In the genomic region with DNA sequence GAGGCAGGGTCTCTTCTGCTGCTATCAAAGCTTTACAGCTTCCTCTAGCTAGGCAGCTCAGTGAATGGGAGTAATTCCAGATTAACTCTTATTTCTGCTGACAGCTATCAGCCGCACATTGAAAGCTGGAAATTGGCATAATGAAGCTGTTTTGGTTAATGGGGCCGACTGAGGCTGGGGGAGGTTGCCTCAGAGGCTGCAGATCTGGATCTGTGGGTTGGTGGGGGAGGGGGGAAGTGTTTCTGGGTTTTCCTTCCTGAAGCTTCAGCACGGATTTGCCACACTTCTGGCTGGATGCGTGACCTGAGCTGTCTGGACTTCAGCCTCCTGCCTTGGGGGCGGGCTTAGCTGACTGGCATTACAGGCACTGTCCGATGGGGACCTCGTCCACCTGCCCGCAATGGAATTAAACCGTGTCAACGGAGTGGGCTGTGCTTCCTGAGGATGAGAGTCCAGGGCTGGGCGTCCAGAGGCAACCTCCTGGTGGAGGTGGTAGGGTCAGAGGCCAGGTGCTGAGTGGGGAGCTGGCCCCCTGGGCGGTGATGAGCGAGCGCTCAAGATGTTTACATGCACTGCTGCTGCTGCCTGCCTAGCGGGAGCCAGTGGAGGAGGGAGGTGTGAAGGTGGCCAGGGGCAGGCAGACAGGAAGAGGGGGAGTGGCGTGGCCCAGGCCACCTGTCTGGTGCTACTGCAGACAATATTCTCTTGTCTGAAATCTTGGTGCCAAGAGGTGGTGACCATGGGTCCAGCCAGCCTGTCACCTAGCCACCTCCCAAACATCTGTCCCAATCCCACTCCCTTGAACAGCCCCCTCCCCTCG, we compare ENCODE assay signal across 1 cellular context.
TF ChIP-seq lines count a peak whose summit lies in the region.

No MANE protein-coding gene starts in this region.

TF ChIP-seq in HepG2, 621 proteins besides CTCF, POLR2A, EP300 and RAD21 (continued from another document and continues in another):
- TF ChIP-seq NFIB (CRISPR knock-in tag; IDR thresholded peaks at IDR 0.05; ENCODE audit: borderline replicate concordance) = no peak
- no peak for TF ChIP-seq SIX4 (CRISPR knock-in tag; IDR thresholded peaks at IDR 0.05)
- peak; percentile 70; the same call in 1 of the 2 replicates for TF ChIP-seq FOXK1 (CRISPR knock-in tag; IDR thresholded peaks at IDR 0.05; ENCODE audit: borderline replicate concordance, low read depth)
- peak; percentile 93 for TF ChIP-seq RNF2 (conservative IDR thresholded peaks at IDR 0.05; ENCODE audit: low read depth)
- 0 out of 2 replicates have a peak, but pooled peaks have one; percentile 24 for TF ChIP-seq KDM6A (CRISPR knock-in tag; IDR thresholded peaks at IDR 0.05; ENCODE audit: low read depth)
- TF ChIP-seq, protein P1, sequence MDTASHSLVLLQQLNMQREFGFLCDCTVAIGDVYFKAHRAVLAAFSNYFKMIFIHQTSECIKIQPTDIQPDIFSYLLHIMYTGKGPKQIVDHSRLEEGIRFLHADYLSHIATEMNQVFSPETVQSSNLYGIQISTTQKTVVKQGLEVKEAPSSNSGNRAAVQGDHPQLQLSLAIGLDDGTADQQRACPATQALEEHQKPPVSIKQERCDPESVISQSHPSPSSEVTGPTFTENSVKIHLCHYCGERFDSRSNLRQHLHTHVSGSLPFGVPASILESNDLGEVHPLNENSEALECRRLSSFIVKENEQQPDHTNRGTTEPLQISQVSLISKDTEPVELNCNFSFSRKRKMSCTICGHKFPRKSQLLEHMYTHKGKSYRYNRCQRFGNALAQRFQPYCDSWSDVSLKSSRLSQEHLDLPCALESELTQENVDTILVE (CRISPR knock-in tag; IDR thresholded peaks at IDR 0.05) = 0 out of 2 replicates have a peak, but pooled peaks have one; percentile 14
- no peak; the same call in 1 of the 2 replicates for TF ChIP-seq ZNF441 (CRISPR knock-in tag; IDR thresholded peaks at IDR 0.05; ENCODE audit: borderline replicate concordance)
- TF ChIP-seq ZNF430 (CRISPR knock-in tag; IDR thresholded peaks at IDR 0.05) = peak; percentile 81
- TF ChIP-seq ESRRA (CRISPR knock-in tag; IDR thresholded peaks at IDR 0.05; ENCODE audit: low read depth) = peak; percentile 82; the same call in 1 of the 2 replicates
- TF ChIP-seq, protein P2, sequence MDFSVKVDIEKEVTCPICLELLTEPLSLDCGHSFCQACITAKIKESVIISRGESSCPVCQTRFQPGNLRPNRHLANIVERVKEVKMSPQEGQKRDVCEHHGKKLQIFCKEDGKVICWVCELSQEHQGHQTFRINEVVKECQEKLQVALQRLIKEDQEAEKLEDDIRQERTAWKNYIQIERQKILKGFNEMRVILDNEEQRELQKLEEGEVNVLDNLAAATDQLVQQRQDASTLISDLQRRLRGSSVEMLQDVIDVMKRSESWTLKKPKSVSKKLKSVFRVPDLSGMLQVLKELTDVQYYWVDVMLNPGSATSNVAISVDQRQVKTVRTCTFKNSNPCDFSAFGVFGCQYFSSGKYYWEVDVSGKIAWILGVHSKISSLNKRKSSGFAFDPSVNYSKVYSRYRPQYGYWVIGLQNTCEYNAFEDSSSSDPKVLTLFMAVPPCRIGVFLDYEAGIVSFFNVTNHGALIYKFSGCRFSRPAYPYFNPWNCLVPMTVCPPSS (IDR thresholded peaks at IDR 0.05) = no peak
- TF ChIP-seq LCORL (IDR thresholded peaks at IDR 0.05) = no peak
- TF ChIP-seq LCORL (CRISPR knock-in tag; IDR thresholded peaks at IDR 0.05) = peak; percentile 92
- no peak for TF ChIP-seq CEBPZ (IDR thresholded peaks at IDR 0.05; ENCODE audit: low read length)
- peak; percentile 57; the same call in 1 of the 2 replicates for TF ChIP-seq SIN3A (IDR thresholded peaks at IDR 0.05; ENCODE audit: borderline replicate concordance, low read depth, low read length)
- TF ChIP-seq, protein P3, sequence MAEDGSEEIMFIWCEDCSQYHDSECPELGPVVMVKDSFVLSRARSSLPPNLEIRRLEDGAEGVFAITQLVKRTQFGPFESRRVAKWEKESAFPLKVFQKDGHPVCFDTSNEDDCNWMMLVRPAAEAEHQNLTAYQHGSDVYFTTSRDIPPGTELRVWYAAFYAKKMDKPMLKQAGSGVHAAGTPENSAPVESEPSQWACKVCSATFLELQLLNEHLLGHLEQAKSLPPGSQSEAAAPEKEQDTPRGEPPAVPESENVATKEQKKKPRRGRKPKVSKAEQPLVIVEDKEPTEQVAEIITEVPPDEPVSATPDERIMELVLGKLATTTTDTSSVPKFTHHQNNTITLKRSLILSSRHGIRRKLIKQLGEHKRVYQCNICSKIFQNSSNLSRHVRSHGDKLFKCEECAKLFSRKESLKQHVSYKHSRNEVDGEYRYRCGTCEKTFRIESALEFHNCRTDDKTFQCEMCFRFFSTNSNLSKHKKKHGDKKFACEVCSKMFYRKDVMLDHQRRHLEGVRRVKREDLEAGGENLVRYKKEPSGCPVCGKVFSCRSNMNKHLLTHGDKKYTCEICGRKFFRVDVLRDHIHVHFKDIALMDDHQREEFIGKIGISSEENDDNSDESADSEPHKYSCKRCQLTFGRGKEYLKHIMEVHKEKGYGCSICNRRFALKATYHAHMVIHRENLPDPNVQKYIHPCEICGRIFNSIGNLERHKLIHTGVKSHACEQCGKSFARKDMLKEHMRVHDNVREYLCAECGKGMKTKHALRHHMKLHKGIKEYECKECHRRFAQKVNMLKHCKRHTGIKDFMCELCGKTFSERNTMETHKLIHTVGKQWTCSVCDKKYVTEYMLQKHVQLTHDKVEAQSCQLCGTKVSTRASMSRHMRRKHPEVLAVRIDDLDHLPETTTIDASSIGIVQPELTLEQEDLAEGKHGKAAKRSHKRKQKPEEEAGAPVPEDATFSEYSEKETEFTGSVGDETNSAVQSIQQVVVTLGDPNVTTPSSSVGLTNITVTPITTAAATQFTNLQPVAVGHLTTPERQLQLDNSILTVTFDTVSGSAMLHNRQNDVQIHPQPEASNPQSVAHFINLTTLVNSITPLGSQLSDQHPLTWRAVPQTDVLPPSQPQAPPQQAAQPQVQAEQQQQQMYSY (CRISPR knock-in tag; IDR thresholded peaks at IDR 0.05) = no peak
- 0 out of 2 replicates have a peak, but pooled peaks have one; percentile 13 for TF ChIP-seq HMG20B (CRISPR knock-in tag; conservative IDR thresholded peaks at IDR 0.05)
- no peak for TF ChIP-seq KDM5A (IDR thresholded peaks at IDR 0.05; ENCODE audit: borderline replicate concordance, low read length)
- 0 out of 2 replicates have a peak, but pooled peaks have one; percentile 50 for TF ChIP-seq MYNN (CRISPR knock-in tag; IDR thresholded peaks at IDR 0.05; ENCODE audit: low read depth)
- TF ChIP-seq, protein P4, sequence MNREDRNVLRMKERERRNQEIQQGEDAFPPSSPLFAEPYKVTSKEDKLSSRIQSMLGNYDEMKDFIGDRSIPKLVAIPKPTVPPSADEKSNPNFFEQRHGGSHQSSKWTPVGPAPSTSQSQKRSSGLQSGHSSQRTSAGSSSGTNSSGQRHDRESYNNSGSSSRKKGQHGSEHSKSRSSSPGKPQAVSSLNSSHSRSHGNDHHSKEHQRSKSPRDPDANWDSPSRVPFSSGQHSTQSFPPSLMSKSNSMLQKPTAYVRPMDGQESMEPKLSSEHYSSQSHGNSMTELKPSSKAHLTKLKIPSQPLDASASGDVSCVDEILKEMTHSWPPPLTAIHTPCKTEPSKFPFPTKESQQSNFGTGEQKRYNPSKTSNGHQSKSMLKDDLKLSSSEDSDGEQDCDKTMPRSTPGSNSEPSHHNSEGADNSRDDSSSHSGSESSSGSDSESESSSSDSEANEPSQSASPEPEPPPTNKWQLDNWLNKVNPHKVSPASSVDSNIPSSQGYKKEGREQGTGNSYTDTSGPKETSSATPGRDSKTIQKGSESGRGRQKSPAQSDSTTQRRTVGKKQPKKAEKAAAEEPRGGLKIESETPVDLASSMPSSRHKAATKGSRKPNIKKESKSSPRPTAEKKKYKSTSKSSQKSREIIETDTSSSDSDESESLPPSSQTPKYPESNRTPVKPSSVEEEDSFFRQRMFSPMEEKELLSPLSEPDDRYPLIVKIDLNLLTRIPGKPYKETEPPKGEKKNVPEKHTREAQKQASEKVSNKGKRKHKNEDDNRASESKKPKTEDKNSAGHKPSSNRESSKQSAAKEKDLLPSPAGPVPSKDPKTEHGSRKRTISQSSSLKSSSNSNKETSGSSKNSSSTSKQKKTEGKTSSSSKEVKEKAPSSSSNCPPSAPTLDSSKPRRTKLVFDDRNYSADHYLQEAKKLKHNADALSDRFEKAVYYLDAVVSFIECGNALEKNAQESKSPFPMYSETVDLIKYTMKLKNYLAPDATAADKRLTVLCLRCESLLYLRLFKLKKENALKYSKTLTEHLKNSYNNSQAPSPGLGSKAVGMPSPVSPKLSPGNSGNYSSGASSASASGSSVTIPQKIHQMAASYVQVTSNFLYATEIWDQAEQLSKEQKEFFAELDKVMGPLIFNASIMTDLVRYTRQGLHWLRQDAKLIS (CRISPR knock-in tag; IDR thresholded peaks at IDR 0.05) = no peak
- no peak for TF ChIP-seq NR2F2 (IDR thresholded peaks at IDR 0.05; ENCODE audit: borderline replicate concordance, low read depth)
- TF ChIP-seq CHD4 (IDR thresholded peaks at IDR 0.05; ENCODE audit: borderline replicate concordance, low read length) = no peak
- TF ChIP-seq ZNF556 (CRISPR knock-in tag; IDR thresholded peaks at IDR 0.05; ENCODE audit: borderline replicate concordance) = peak; percentile 97
- no peak for TF ChIP-seq ZNF282 (IDR thresholded peaks at IDR 0.05; ENCODE audit: partially characterized antibody)
- TF ChIP-seq THYN1 (CRISPR knock-in tag; IDR thresholded peaks at IDR 0.05; ENCODE audit: borderline replicate concordance, low read depth) = peak; percentile 95; the same call in 1 of the 2 replicates
- TF ChIP-seq, protein P5, sequence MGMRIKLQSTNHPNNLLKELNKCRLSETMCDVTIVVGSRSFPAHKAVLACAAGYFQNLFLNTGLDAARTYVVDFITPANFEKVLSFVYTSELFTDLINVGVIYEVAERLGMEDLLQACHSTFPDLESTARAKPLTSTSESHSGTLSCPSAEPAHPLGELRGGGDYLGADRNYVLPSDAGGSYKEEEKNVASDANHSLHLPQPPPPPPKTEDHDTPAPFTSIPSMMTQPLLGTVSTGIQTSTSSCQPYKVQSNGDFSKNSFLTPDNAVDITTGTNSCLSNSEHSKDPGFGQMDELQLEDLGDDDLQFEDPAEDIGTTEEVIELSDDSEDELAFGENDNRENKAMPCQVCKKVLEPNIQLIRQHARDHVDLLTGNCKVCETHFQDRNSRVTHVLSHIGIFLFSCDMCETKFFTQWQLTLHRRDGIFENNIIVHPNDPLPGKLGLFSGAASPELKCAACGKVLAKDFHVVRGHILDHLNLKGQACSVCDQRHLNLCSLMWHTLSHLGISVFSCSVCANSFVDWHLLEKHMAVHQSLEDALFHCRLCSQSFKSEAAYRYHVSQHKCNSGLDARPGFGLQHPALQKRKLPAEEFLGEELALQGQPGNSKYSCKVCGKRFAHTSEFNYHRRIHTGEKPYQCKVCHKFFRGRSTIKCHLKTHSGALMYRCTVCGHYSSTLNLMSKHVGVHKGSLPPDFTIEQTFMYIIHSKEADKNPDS (CRISPR knock-in tag; IDR thresholded peaks at IDR 0.05) = no peak
- TF ChIP-seq, protein P6, sequence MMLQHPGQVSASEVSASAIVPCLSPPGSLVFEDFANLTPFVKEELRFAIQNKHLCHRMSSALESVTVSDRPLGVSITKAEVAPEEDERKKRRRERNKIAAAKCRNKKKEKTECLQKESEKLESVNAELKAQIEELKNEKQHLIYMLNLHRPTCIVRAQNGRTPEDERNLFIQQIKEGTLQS (CRISPR knock-in tag; IDR thresholded peaks at IDR 0.05) = no peak
- TF ChIP-seq ZBTB38 (CRISPR knock-in tag; IDR thresholded peaks at IDR 0.05) = peak; percentile 80; the same call in 1 of the 2 replicates
- TF ChIP-seq PLRG1 (conservative IDR thresholded peaks at IDR 0.05) = no peak
- TF ChIP-seq MAFG (CRISPR knock-in tag; IDR thresholded peaks at IDR 0.05) = no peak
- no peak for TF ChIP-seq ZBTB1 (CRISPR knock-in tag; IDR thresholded peaks at IDR 0.05; ENCODE audit: borderline replicate concordance)
- TF ChIP-seq, protein P7, sequence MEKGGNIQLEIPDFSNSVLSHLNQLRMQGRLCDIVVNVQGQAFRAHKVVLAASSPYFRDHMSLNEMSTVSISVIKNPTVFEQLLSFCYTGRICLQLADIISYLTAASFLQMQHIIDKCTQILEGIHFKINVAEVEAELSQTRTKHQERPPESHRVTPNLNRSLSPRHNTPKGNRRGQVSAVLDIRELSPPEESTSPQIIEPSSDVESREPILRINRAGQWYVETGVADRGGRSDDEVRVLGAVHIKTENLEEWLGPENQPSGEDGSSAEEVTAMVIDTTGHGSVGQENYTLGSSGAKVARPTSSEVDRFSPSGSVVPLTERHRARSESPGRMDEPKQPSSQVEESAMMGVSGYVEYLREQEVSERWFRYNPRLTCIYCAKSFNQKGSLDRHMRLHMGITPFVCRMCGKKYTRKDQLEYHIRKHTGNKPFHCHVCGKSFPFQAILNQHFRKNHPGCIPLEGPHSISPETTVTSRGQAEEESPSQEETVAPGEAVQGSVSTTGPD (CRISPR knock-in tag; IDR thresholded peaks at IDR 0.05) = 0 out of 2 replicates have a peak, but pooled peaks have one; percentile 73
- peak; percentile 46; the same call in 1 of the 2 replicates for TF ChIP-seq ZNF749 (CRISPR knock-in tag; IDR thresholded peaks at IDR 0.05; ENCODE audit: borderline replicate concordance)
- TF ChIP-seq FOXA1 (IDR thresholded peaks at IDR 0.05) = no peak
- peak; percentile 77 for TF ChIP-seq FOXA1 (CRISPR knock-in tag; IDR thresholded peaks at IDR 0.05)
- peak; percentile 92 for TF ChIP-seq HNF1B (CRISPR knock-in tag; IDR thresholded peaks at IDR 0.05)
